Comparison of ENCODE assay signal across 18 cellular contexts in the genomic region with DNA sequence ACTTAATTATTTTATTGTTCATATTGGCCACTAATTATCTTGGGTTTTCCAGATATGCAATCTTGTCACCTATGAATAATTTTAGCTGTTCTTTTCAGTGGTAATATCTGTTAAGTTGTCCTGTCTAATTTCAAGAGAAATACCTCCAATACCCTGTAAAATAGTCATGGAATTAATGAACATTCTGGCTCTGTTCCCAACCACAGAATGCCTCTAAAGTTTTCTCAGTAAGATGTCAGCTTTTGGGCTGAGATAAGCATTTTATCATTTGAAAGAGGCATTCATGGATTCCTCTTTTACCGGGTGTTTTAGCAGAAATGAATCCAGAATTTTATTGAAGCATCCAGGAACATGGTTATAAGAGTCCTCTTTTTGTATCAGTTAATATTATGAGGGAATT.
DNase-seq lines count a peak whose midpoint lies in the region; ATAC-seq, FAIRE-seq and TF ChIP-seq lines count a peak whose summit lies in the region.
"Had no signal": no experiment of that assay in that cellular context is flagged by ENCODE, and none has a peak within 500 bp of the region (broad histone marks: within the 10 kb centered on the region; RNA-seq: fewer than 3 reads in every experiment).

No MANE protein-coding gene starts in this region.

- BruUV-seq in K562 (replicated peaks; lab: Mats Ljungman, UMichigan): no TSS peak

- intact Hi-C loops in K562 (cut with micrococcal nuclease): no loop called here
- intact Hi-C loops in dorsolateral prefrontal cortex (cut with DNase I): no loop called here

- 0% methylated on average over 1 of the region's 1 CpG for WGBS in K562 (ENCODE audit: insufficient coverage, low coverage, missing lambda C conversion rate)

- no peaks in the 10 kb centered on the region for H4K20me1 ChIP-seq in K562 (replicated peaks; ENCODE audit: control insufficient read depth, insufficient read depth, low read length)

- no peak for TF ChIP-seq CTCF in K562 (IDR thresholded peaks at IDR 0.05 in 2 of 3, conservative IDR thresholded peaks at IDR 0.05 in 1 of 3; ENCODE audit: insufficient read depth in 2 of 3, low read depth in 1 of 3, low read length in 3 of 3)
- no peak for TF ChIP-seq CTCF in dorsolateral prefrontal cortex (IDR thresholded peaks at IDR 0.05 in 54 of 56, conservative IDR thresholded peaks at IDR 0.05 in 2 of 56; ENCODE audit: low read depth in 1 of 56, partially characterized antibody in 56 of 56)

- H3K4me2 ChIP-seq in K562 (ENCODE audit: insufficient read depth, low read length): no peak overlapping the region
- H3K4me2 ChIP-seq: neural progenitor cell had no signal

- H3K9me3 ChIP-seq in K562 (replicated peaks; ENCODE audit: control insufficient read depth, insufficient read depth, low read depth, low read length): no peaks in the 10 kb centered on the region

- CTCF ChIA-PET in K562 (lab: Yijun Ruan, JAX; ENCODE audit: low intra/inter-chr PET ratio): no interaction called here

- no peaks in the 10 kb centered on the region for H3K79me2 ChIP-seq in K562 (ENCODE audit: control insufficient read depth, insufficient read depth, low read length)

- H3K4me1 ChIP-seq in K562 (replicated peaks in 1 of 2; ENCODE audit: control insufficient read depth in 2 of 2, insufficient read depth in 2 of 2, low read length in 2 of 2): no peaks in the 10 kb centered on the region
- H3K4me1 ChIP-seq: neural progenitor cell had no signal

- H3K9ac ChIP-seq in K562 (ENCODE audit: insufficient read depth in 1 of 2, low read depth in 2 of 2, low read length in 2 of 2): no peak overlapping the region
- H3K9ac ChIP-seq: neural progenitor cell had no signal

- H3K27ac ChIP-seq in K562 (ENCODE audit: extremely low read depth, low read depth, low read length) (no peak overlapping the region), dorsolateral prefrontal cortex (no peak overlapping the region)
- H3K27ac ChIP-seq: neural progenitor cell, VCaP had no signal

- no peak for TF ChIP-seq EP300 in K562 (IDR thresholded peaks at IDR 0.05; ENCODE audit: low read length)

- H3K9me1 ChIP-seq in K562 (ENCODE audit: control insufficient read depth, insufficient read depth, low read length): no peaks in the 10 kb centered on the region

- no peak overlapping the region for H2AFZ ChIP-seq in K562 (ENCODE audit: low read depth, low read length)
- H2AFZ ChIP-seq: neural progenitor cell had no signal

- no peak for TF ChIP-seq POLR2A in K562 (conservative IDR thresholded peaks at IDR 0.05)

- POLR2A ChIA-PET in K562 (lab: Yijun Ruan, JAX): interaction anchor here (0.6 kb wide), 1 partner anchor 11 kb away, joined by 3 read pairs; no protein-coding TSS in a partner anchor

- no peaks in the 10 kb centered on the region for H3K36me3 ChIP-seq in K562 (ENCODE audit: control insufficient read depth, insufficient read depth, low read length)
- H3K36me3 ChIP-seq: neural progenitor cell had no signal

- TF ChIP-seq RAD21 in K562 (CRISPR knock-in tag; conservative IDR thresholded peaks at IDR 0.05 in 1 of 2, IDR thresholded peaks at IDR 0.05 in 1 of 2): no peak

- no peak for ATAC-seq in K562

- in situ Hi-C loops in K562 (cut with MboI): no loop called here

- DNase-seq in AG08396 (ENCODE audit: low spot score) (peak; percentile 27), NCI-H226 (peak; percentile 66), K562 (ENCODE audit: extremely low read depth in 1 of 4, low spot score in 3 of 4) (peak in 1 of 4 experiments; percentile 30), kidney glomerular epithelial cell (lab: John Stamatoyannopoulos, UW) (peak; percentile 49), dorsolateral prefrontal cortex (no peak), SW 1271 (lab: John Stamatoyannopoulos, UW) (no peak), NCI-H510A (lab: John Stamatoyannopoulos, UW) (no peak)
- no peak for DNase-seq in activated naive CD4-positive, alpha-beta T cell treated with Interleukin-2 at 50 U/mL for 16 hours
- DNase-seq: activated CD4-positive, alpha-beta memory T cell treated with anti-CD3 and anti-CD28 coated beads, Interleukin-2, amount 10 ng/mL, durations not matched to agents 7 days and 5 days; activated naive CD8-positive, alpha-beta T cell treated with anti-CD3 and anti-CD28 coated beads for 36 hours; activated T-cell treated with anti-CD3 and anti-CD28 coated beads, Interleukin-2, amount 50 U/mL, for 48 hours; endodermal cell; GDM1; NCI-H187 treated with DMSO at 0.1 percent for 48 hours; NCI-H526 had no signal

- H3K4me3 ChIP-seq in K562 (no peak overlapping the region), dorsolateral prefrontal cortex (no peak overlapping the region)
- H3K4me3 ChIP-seq: neural progenitor cell had no signal

- H3K27me3 ChIP-seq in K562 (ENCODE audit: control insufficient read depth in 2 of 2, insufficient read depth in 2 of 2, low read length in 2 of 2) (no peaks in the 10 kb centered on the region; a peak in 1 of 5 replicates), dorsolateral prefrontal cortex (no peaks in the 10 kb centered on the region)
- H3K27me3 ChIP-seq: neural progenitor cell had no signal

- FAIRE-seq in K562 (lab: Jason Lieb, UNC): no peak
- FAIRE-seq: islet of Langerhans had no signal

TF ChIP-seq in K562, 482 proteins besides CTCF, POLR2A, EP300 and RAD21:
- peak; percentile 27; the same call in 1 of the 2 replicates for TF ChIP-seq ARID1B (IDR thresholded peaks at IDR 0.05)
- no peak for TF ChIP-seq ELF1 (tag; IDR thresholded peaks at IDR 0.05)
- peak; percentile 33; the same call in 1 of the 2 replicates for TF ChIP-seq CBFA2T3 (IDR thresholded peaks at IDR 0.05)
- no peak for TF ChIP-seq TBL1XR1 (IDR thresholded peaks at IDR 0.05; ENCODE audit: low read length in 2 of 2)
- TF ChIP-seq FOXA3 (CRISPR knock-in tag; conservative IDR thresholded peaks at IDR 0.05 in 1 of 2, IDR thresholded peaks at IDR 0.05 in 1 of 2): no peak
- peak; percentile 36; the same call in 1 of the 2 replicates for TF ChIP-seq FOSL1 (tag; conservative IDR thresholded peaks at IDR 0.05)
- peak; percentile 60; the same call in 1 of the 2 replicates for TF ChIP-seq TEAD4 (IDR thresholded peaks at IDR 0.05; ENCODE audit: low read length)
- no peak for TF ChIP-seq TEAD4 (CRISPR knock-in tag; IDR thresholded peaks at IDR 0.05; ENCODE audit: borderline replicate concordance)
- peak; percentile 56 for TF ChIP-seq NFIC (IDR thresholded peaks at IDR 0.05)
- no peak for TF ChIP-seq SREBF2 (CRISPR knock-in tag; IDR thresholded peaks at IDR 0.05)
- no peak for TF ChIP-seq ZSCAN32 (CRISPR knock-in tag; IDR thresholded peaks at IDR 0.05)

Comparison
In these comparisons a context has a peak if more than half of its experiments do, and no peak if none do; other contexts are left out.
1. DNase-seq: peak in AG08396 (single experiment), NCI-H226 (single experiment) and kidney glomerular epithelial cell (single experiment); none in dorsolateral prefrontal cortex (0 of 10), SW 1271 (0 of 2), NCI-H510A (single experiment) and activated naive CD4-positive, alpha-beta T cell treated with Interleukin-2 at 50 U/mL for 16 hours (single experiment).